ENCODE assay signal across 1 cellular context in genomic region chr16:8675183-8676159, GRCh38.
TF ChIP-seq lines count a peak whose summit lies in the region.

No MANE protein-coding gene starts in this region.

TF ChIP-seq in HCT116, 20 proteins besides CTCF, POLR2A, EP300 and RAD21 (continued from another document):
- no peak for TF ChIP-seq CBX3 (IDR thresholded peaks at IDR 0.05; ENCODE audit: low read depth)
- TF ChIP-seq ZFX (IDR thresholded peaks at IDR 0.05), result no peak
- no peak for TF ChIP-seq ZNF274 (IDR thresholded peaks at IDR 0.05; ENCODE audit: low read depth, low read length)
- no peak for TF ChIP-seq JUND (IDR thresholded peaks at IDR 0.05)
- TF ChIP-seq REST (IDR thresholded peaks at IDR 0.05; ENCODE audit: low read depth), result no peak
- TF ChIP-seq, protein P1, sequence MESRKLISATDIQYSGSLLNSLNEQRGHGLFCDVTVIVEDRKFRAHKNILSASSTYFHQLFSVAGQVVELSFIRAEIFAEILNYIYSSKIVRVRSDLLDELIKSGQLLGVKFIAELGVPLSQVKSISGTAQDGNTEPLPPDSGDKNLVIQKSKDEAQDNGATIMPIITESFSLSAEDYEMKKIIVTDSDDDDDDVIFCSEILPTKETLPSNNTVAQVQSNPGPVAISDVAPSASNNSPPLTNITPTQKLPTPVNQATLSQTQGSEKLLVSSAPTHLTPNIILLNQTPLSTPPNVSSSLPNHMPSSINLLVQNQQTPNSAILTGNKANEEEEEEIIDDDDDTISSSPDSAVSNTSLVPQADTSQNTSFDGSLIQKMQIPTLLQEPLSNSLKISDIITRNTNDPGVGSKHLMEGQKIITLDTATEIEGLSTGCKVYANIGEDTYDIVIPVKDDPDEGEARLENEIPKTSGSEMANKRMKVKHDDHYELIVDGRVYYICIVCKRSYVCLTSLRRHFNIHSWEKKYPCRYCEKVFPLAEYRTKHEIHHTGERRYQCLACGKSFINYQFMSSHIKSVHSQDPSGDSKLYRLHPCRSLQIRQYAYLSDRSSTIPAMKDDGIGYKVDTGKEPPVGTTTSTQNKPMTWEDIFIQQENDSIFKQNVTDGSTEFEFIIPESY (IDR thresholded peaks at IDR 0.05; ENCODE audit: extremely low read depth, insufficient replicate concordance, low read length), result no peak
